Comparison of ENCODE assay signal across 8 cellular contexts in the genomic region with DNA sequence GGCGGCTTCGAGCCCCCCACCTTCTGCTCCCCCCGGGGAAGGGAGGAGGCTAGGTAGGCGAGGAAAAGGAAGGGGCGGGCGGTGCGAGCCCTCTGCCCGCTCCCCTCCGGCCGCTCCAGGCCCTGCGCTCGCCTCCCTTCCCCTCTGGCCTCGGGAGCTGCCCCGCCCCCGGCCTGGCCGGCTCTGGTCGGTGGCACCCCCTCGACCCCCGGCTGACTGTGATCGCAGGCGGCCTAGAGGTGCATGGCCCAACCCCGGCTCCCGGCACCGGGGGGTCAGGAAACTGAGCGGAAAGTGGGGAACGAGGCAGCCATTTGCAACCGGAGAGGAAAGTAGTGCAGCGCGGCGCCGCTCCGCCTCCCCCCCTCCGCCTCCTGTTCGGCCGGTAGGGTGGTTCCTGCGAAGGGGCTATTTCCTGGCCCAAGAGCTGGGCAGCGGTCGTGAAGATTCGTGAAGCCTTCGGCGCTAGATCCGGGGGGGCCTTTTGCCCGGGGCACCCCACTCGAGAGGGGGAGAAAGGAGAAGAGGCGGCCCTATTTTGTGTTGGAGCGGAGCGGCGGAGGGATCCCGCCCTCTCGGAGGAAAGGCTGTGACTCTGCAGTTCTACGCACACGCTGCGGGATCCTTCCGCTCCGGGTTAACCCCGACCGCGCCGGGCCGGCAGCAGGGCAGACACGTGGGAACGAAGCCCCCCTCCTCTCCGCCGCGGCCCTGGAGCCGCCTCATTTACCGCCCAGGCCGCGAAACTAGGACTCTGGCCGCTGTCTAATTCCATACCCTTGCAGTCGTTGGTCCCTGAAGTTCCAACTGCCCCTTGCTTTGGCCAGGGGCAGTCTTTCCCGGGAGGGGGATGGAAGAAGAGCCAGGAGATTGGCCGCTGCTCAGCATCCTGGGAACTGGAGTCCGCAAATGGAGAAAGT. TPM values are rescaled to one million over a fixed set of nuclear protein-coding genes. Genes with fewer than 3 reads are reported as not detected.
DNase-seq lines count a peak whose midpoint lies in the region; ATAC-seq, FAIRE-seq and TF ChIP-seq lines count a peak whose summit lies in the region.

A gene with protein sequence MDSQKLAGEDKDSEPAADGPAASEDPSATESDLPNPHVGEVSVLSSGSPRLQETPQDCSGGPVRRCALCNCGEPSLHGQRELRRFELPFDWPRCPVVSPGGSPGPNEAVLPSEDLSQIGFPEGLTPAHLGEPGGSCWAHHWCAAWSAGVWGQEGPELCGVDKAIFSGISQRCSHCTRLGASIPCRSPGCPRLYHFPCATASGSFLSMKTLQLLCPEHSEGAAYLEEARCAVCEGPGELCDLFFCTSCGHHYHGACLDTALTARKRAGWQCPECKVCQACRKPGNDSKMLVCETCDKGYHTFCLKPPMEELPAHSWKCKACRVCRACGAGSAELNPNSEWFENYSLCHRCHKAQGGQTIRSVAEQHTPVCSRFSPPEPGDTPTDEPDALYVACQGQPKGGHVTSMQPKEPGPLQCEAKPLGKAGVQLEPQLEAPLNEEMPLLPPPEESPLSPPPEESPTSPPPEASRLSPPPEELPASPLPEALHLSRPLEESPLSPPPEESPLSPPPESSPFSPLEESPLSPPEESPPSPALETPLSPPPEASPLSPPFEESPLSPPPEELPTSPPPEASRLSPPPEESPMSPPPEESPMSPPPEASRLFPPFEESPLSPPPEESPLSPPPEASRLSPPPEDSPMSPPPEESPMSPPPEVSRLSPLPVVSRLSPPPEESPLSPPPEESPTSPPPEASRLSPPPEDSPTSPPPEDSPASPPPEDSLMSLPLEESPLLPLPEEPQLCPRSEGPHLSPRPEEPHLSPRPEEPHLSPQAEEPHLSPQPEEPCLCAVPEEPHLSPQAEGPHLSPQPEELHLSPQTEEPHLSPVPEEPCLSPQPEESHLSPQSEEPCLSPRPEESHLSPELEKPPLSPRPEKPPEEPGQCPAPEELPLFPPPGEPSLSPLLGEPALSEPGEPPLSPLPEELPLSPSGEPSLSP (N-terminal part only) (minus strand): TSS at position 558 of the 920 bp plus-strand sequence. CDS start 5,470 bp downstream, outside the sequence.

- peak; percentile 95 to 98 for DNase-seq in A549 (ENCODE audit: low read depth in 1 of 2, low spot score in 1 of 2)
- peak; percentile 85 for DNase-seq in NCI-H526 treated with DMSO at 0.1 percent for 48 hours (lab: John Stamatoyannopoulos, UW)
- peak; percentile 85 for DNase-seq in activated CD4-positive, alpha-beta T cell treated with anti-CD3 and anti-CD28 coated beads, Interleukin-2, amount 50 U/mL, for 1 hour
- DNase-seq in left lung = peak; percentile 93 to 96
- DNase-seq in stimulated activated CD4-positive, alpha-beta T cell treated with anti-CD3 and anti-CD28 coated beads, Interleukin-2, amount 100 ng/mL, for 4 hours (ENCODE audit: low read depth) = peak; percentile 84

- ATAC-seq in A549 (peak; percentile 75 to 81), GM18909 (IDR thresholded peaks at IDR 0.05; ENCODE audit: poor library complexity, unreplicated experiment) (peak; percentile 55), HG03442 (IDR thresholded peaks at IDR 0.05; ENCODE audit: unreplicated experiment) (peak; percentile 46), left lung (peak; percentile 85)

- H3K27ac ChIP-seq in A549 = peak within 1 kb of the TSS; percentile 94 to 99
- H3K27ac ChIP-seq in left lung = peak within 1 kb of the TSS; percentile 95 to 97

- no peaks in the 10 kb centered on the region for H3K9me3 ChIP-seq in A549
- H3K9me3 ChIP-seq in left lung = no peaks in the 10 kb centered on the region

- H3K27ac Mint-ChIP-seq in dendritic cell treated with granulocyte-macrophage colony-stimulating factor and Interleukin-4, amounts not matched to agents 40 ng/mL and 50 ng/mL, for 4 days = peak within 1 kb of the TSS; percentile 98

- no peaks in the 10 kb centered on the region for H3K36me3 ChIP-seq in left lung

- peaks cover 34% of the 10 kb centered on the region for H3K4me1 ChIP-seq in A549
- peaks cover 19 to 52% of the 10 kb centered on the region in 2 donors for H3K4me1 ChIP-seq in left lung

- no peak for TF ChIP-seq EP300 in A549 (IDR thresholded peaks at IDR 0.05)

- TF ChIP-seq RAD21 in A549 (conservative IDR thresholded peaks at IDR 0.05 in 1 of 2, IDR thresholded peaks at IDR 0.05 in 1 of 2) = no peak

- WGBS in A549 (ENCODE audit: missing lambda C conversion rate) = 2% methylated on average over 55 of the region's 74 CpGs

- no peak for TF ChIP-seq CTCF in A549 (IDR thresholded peaks at IDR 0.05)
- peak in 1 of 2 donors; percentile 45 for TF ChIP-seq CTCF in left lung (IDR thresholded peaks at IDR 0.05)

- peaks cover 37% of the 10 kb centered on the region for H3K36me3 Mint-ChIP-seq in dendritic cell treated with granulocyte-macrophage colony-stimulating factor and Interleukin-4, amounts not matched to agents 40 ng/mL and 50 ng/mL, for 4 days (ENCODE audit: low read depth)

- no peaks in the 10 kb centered on the region for H3K9me3 Mint-ChIP-seq in dendritic cell treated with granulocyte-macrophage colony-stimulating factor and Interleukin-4, amounts not matched to agents 40 ng/mL and 50 ng/mL, for 4 days

- FAIRE-seq in A549 (lab: Jason Lieb, UNC) = no peak

- peak within 1 kb of the TSS; percentile 95 for H3K4me3 Mint-ChIP-seq in dendritic cell treated with granulocyte-macrophage colony-stimulating factor and Interleukin-4, amounts not matched to agents 40 ng/mL and 50 ng/mL, for 4 days

- intact Hi-C loops in dendritic cell treated with granulocyte-macrophage colony-stimulating factor and Interleukin-4, amounts not matched to agents 40 ng/mL and 50 ng/mL, for 4 days (cut with micrococcal nuclease) = loop anchor here (2.0 to 5.0 kb wide), 3 partner anchors 127 to 282 kb away; partner anchors contain the start of gene TUBA1A
- intact Hi-C loops in left lung (cut with DNase I) = loop anchor here in 1 of 2 donors (10.0 kb wide), 1 partner anchor 64 kb away; no protein-coding TSS in a partner anchor

- peak within 1 kb of the TSS; percentile 96 for H3K4me2 ChIP-seq in A549

- POLR2A ChIA-PET in A549 (lab: Yijun Ruan, JAX) = interaction anchor here (1.7 to 2.2 kb wide), 2 partner anchors 10 to 12 kb away, joined by 4 to 7 read pairs; no protein-coding TSS in a partner anchor

- TF ChIP-seq POLR2A in A549 (IDR thresholded peaks at IDR 0.05; ENCODE audit: low read length) = peak; percentile 59

- no peaks in the 10 kb centered on the region for H3K27me3 Mint-ChIP-seq in dendritic cell treated with granulocyte-macrophage colony-stimulating factor and Interleukin-4, amounts not matched to agents 40 ng/mL and 50 ng/mL, for 4 days

- H3K27me3 ChIP-seq in left lung = no peaks in the 10 kb centered on the region

- CTCF ChIA-PET in A549 (lab: Yijun Ruan, JAX) = interaction anchor here (1.0 to 1.9 kb wide), 4 partner anchors 9 to 61 kb away, joined by 3 to 5 read pairs (median 4); partner anchors contain the start of gene RHEBL1

- H3K4me3 ChIP-seq in A549 (peak within 1 kb of the TSS; percentile 81), left lung (peak within 1 kb of the TSS; percentile 93 to 99)

- H3K4me1 Mint-ChIP-seq in dendritic cell treated with granulocyte-macrophage colony-stimulating factor and Interleukin-4, amounts not matched to agents 40 ng/mL and 50 ng/mL, for 4 days (ENCODE audit: low read depth) = peaks cover 56% of the 10 kb centered on the region

TF ChIP-seq in A549, 52 proteins besides CTCF, POLR2A, EP300 and RAD21 (continues in another document):
- peak; percentile 62 for TF ChIP-seq USF2 (IDR thresholded peaks at IDR 0.05)
- peak; percentile 71 for TF ChIP-seq PHF8 (IDR thresholded peaks at IDR 0.05; ENCODE audit: borderline replicate concordance, low read depth)
- no peak for TF ChIP-seq ZSCAN20 (CRISPR knock-in tag; IDR thresholded peaks at IDR 0.05)
- TF ChIP-seq NFE2L2 (conservative IDR thresholded peaks at IDR 0.05; ENCODE audit: low read length) = peak; percentile 85
- TF ChIP-seq, protein P1, sequence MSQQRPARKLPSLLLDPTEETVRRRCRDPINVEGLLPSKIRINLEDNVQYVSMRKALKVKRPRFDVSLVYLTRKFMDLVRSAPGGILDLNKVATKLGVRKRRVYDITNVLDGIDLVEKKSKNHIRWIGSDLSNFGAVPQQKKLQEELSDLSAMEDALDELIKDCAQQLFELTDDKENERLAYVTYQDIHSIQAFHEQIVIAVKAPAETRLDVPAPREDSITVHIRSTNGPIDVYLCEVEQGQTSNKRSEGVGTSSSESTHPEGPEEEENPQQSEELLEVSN (IDR thresholded peaks at IDR 0.05; ENCODE audit: borderline replicate concordance, low read depth) = peak; percentile 73; the same call in 1 of the 2 replicates
- no peak for TF ChIP-seq SMC3 (IDR thresholded peaks at IDR 0.05)
- no peak for TF ChIP-seq CHD4 (IDR thresholded peaks at IDR 0.05; ENCODE audit: borderline replicate concordance)
- peak; percentile 74 for TF ChIP-seq MAFK (IDR thresholded peaks at IDR 0.05; ENCODE audit: partially characterized antibody)
- no peak for TF ChIP-seq ATOH8 (CRISPR knock-in tag; IDR thresholded peaks at IDR 0.05; ENCODE audit: low read depth)
- TF ChIP-seq RARB (CRISPR knock-in tag; IDR thresholded peaks at IDR 0.05) = no peak

RNA-seq across cellular contexts. Expression of the gene that starts here (rescaled TPM):
- polyA plus RNA-seq in A549 (2011; rRNA removed) (17.6 and 21.4 TPM in 2 replicates), A549 (2017; fragmentation: RNase III; extraction: RNeasy Plus Mini Kit Qiagen cat#74134 plus additional on column Dnase treatment) (20.0 to 24.8 TPM (median 20.8 TPM) in 3 replicates)
- 31.0 and 32.3 TPM in 2 replicates for polyA plus RNA-seq in A549 (2012; cell fraction: cytosol; rRNA removed)
- 88.5 and 94.2 TPM in 2 replicates for polyA plus RNA-seq in A549 (2012; cell fraction: nucleus; rRNA removed)
- polyA minus RNA-seq in A549 (2011; rRNA and poly(A)+ RNA removed) = 45.9 and 46.2 TPM in 2 replicates
- 100 to 1,000 TPM in 1 of 2 donors, 10 to 100 TPM in 1; 81.2 to 110 TPM for total RNA-seq in left lung

Comparison
In these comparisons a context has a peak if more than half of its experiments do, and no peak if none do; other contexts are left out.
1. Peak in every context shown above with its lines: DNase-seq, ATAC-seq, H3K4me3 ChIP-seq and H3K27ac ChIP-seq.